ENCODE assay signal across 8 cellular contexts in the genomic region with DNA sequence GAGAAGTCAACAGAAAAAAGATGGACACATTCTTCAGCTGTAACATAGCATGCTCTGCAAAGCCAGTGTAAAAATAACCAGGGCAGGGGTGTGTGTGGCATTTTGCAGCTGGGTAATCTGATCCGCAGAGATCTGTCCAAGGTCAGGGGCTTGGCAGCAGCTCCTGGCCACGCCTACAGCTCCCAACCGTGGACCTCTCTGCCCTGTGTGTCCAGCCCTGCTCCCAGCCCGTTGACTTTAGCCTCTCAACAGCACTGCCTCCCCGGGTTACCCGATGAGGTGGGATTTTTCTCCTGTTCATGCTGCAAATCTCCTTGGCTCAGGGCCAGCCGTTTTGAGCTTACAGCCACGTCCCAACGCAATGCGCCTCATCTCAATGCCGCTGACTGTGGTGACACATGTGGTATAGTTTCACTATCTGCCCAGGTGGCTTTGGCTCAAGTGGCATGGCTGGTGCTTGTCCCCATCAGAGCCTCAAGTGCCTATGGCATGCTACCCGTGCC.
A peak's percentile ranks its signal among the peaks of the same experiment; 100 is the strongest.
DNase-seq lines count a peak whose midpoint lies in the region; ATAC-seq, FAIRE-seq and TF ChIP-seq lines count a peak whose summit lies in the region.

No MANE protein-coding gene starts in this region.

- H3K9ac ChIP-seq in PC-3 (ENCODE audit: low read length) = no peak overlapping the region

- no peak for TF ChIP-seq EP300 in transverse colon (IDR thresholded peaks at IDR 0.05; ENCODE audit: low read depth)

- no peaks in the 10 kb centered on the region for H3F3A ChIP-seq in PC-3 (ENCODE audit: low read length, unreplicated experiment)

- no peak overlapping the region for H2AFZ ChIP-seq in PC-3 (ENCODE audit: low read length)

- H3K4me1 ChIP-seq in PC-3 (ENCODE audit: insufficient read depth, low read length) (peaks cover 38% of the 10 kb centered on the region), heart left ventricle (peaks cover 0 to 29% (median 12%) of the 10 kb centered on the region in 12 donors), transverse colon (peaks cover 4 to 22% (median 15%) of the 10 kb centered on the region in 4 donors)

- no TSS peak for BruUV-seq in PC-3 (replicated peaks; lab: Mats Ljungman, UMichigan)

- peak; percentile 87 for ATAC-seq in PC-3
- ATAC-seq in heart left ventricle = peak; percentile 95 to 97 (median 96)
- ATAC-seq in stimulated activated naive CD8-positive, alpha-beta T cell treated with anti-CD3 and anti-CD28 coated beads, Interleukin-15, Interleukin-2, amounts not matched to agents 100 U/mL and 50 U/mL, for 24 hours = no peak

- CTCF ChIA-PET in PC-3 (lab: Charles Lee) = interaction anchor here (0.6 kb wide), 1 partner anchor 21 kb away, joined by 3 read pairs; no protein-coding TSS in a partner anchor

- POLR2A ChIA-PET in PC-3 (lab: Charles Lee; ENCODE audit: unreplicated experiment) = interaction anchor here (0.7 kb wide), 1 partner anchor 120 kb away, joined by 5 read pairs; no protein-coding TSS in a partner anchor

- H3K27me3 ChIP-seq in PC-3 (ENCODE audit: low read length) (no peaks in the 10 kb centered on the region), heart left ventricle (peaks cover 0 to 17% (median 1%) of the 10 kb centered on the region in 9 donors), transverse colon (peaks cover 8% of the 10 kb centered on the region)

- intact Hi-C loops in PC-3 (cut with micrococcal nuclease) (loop anchor here (5.0 kb wide), 1 partner anchor 147 kb away; no protein-coding TSS in a partner anchor), heart left ventricle (cut with DNase I) (loop anchor here in 1 of 10 donors (10.0 kb wide), 1 partner anchor 134 kb away; no protein-coding TSS in a partner anchor), transverse colon (cut with DNase I; ENCODE audit: low total_unique reads) (no loop called here)

- 19 to 29% (median 22%) methylated on average over 11 to 12 of the region's 12 CpGs for WGBS in heart left ventricle, 4 donors
- WGBS in transverse colon (ENCODE audit: low coverage in 1 of 2), 2 donors = 34 to 63% methylated on average over 1 to 12 of the region's 12 CpGs

- TF ChIP-seq CTCF in PC-3 (conservative IDR thresholded peaks at IDR 0.05; ENCODE audit: low read depth, low read length) (no peak), heart left ventricle (IDR thresholded peaks at IDR 0.05) (no peak), transverse colon (IDR thresholded peaks at IDR 0.05) (no peak)

- peak overlapping the region; percentile 32 for H3K4me2 ChIP-seq in PC-3 (ENCODE audit: low read length)

- no peaks in the 10 kb centered on the region for H4K20me1 ChIP-seq in PC-3 (ENCODE audit: low read length)

- H3K4me3 ChIP-seq in PC-3 (ENCODE audit: low read length) (no peak overlapping the region), heart left ventricle (no peak overlapping the region), transverse colon (peak overlapping the region in 1 of 4 donors; percentile 27)

- no peaks in the 10 kb centered on the region for H3K79me2 ChIP-seq in PC-3 (ENCODE audit: low read length)

- DNase-seq in NCI-H187 (lab: John Stamatoyannopoulos, UW) (peak; percentile 61 to 66), NCI-H187 treated with DMSO at 0.1 percent for 48 hours (lab: John Stamatoyannopoulos, UW) (no peak), PC-3 (peak; percentile 64), heart left ventricle (peak; percentile 73 to 83 (median 76)), transverse colon (peak; percentile 78), amygdala (lab: John Stamatoyannopoulos, UW) (no peak), frontal cortex (ENCODE audit: low spot score in 2 of 2) (no peak)
- no peak for DNase-seq in stimulated activated naive CD8-positive, alpha-beta T cell treated with anti-CD3 and anti-CD28 coated beads, Interleukin-15, Interleukin-2, amounts not matched to agents 100 U/mL and 50 U/mL, for 24 hours

- no peaks in the 10 kb centered on the region for H3K9me3 ChIP-seq in PC-3 (ENCODE audit: low read length)
- H3K9me3 ChIP-seq in heart left ventricle = no peaks in the 10 kb centered on the region
- no peaks in the 10 kb centered on the region for H3K9me3 ChIP-seq in transverse colon

- FAIRE-seq in frontal cortex (lab: Jason Lieb, UNC) = no peak

- H3K27ac ChIP-seq in PC-3 (ENCODE audit: low read length) = no peak overlapping the region
- peak overlapping the region in 9 of 12 donors; percentile 35 to 83 (median 58) for H3K27ac ChIP-seq in heart left ventricle
- H3K27ac ChIP-seq in transverse colon = peak overlapping the region; percentile 37 to 64 (median 46)

- TF ChIP-seq POLR2A in heart left ventricle (IDR thresholded peaks at IDR 0.05) (no peak), transverse colon (IDR thresholded peaks at IDR 0.05) (no peak)

- H3K36me3 ChIP-seq in PC-3 (ENCODE audit: low read depth, low read length) (no peaks in the 10 kb centered on the region), heart left ventricle (no peaks in the 10 kb centered on the region), transverse colon (no peaks in the 10 kb centered on the region)

- no peaks in the 10 kb centered on the region for H3K9me2 ChIP-seq in PC-3 (replicated peaks; ENCODE audit: low read length)

- in situ Hi-C loops in transverse colon (cut with MboI; ENCODE audit: low pct_ligation_motif_present in 1 of 4, low pct_unique_long_range_greater_than_20kb in 1 of 4, low sequenced_read_pairs in 3 of 4) = loop anchor here in 1 of 4 donors (5.0 kb wide), 1 partner anchor 142 kb away; no protein-coding TSS in a partner anchor

Comparison
In these comparisons a context has a peak if more than half of its experiments do, and no peak if none do; other contexts are left out.
1. DNase-seq: peak in NCI-H187 (2 of 2), PC-3 (single experiment), heart left ventricle (5 of 5) and transverse colon (single experiment); none in NCI-H187 treated with DMSO at 0.1 percent for 48 hours (single experiment), amygdala (0 of 56), stimulated activated naive CD8-positive, alpha-beta T cell treated with anti-CD3 and anti-CD28 coated beads, Interleukin-15, Interleukin-2, amounts not matched to agents 100 U/mL and 50 U/mL, for 24 hours (single experiment) and frontal cortex (0 of 2).